ENCODE assay signal across 25 cellular contexts in the genomic region with DNA sequence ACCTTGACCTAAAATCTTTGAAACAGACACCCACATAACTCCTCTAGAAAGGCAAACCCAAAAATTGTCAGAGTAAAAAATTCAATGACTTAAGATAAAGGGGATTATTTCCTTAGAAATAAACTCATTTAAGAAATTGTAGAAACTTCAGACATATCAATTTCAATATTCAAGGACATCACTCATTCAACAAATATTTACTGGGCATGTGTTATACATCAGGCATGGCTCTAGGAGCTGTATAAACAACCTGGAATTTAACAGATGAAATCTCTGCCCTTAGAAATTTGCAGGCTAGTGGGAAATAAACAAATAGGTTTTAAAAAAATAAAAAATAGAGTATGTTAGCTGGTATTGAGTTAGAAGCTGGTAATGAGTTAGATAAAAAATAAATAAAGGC.
"Had no signal": no experiment of that assay in that cellular context is flagged by ENCODE, and none has a peak within 500 bp of the region (broad histone marks: within the 10 kb centered on the region; RNA-seq: fewer than 3 reads in every experiment).

No MANE protein-coding gene starts in this region.

- H3K4me3 ChIP-seq: esophagus squamous epithelium, mucosa of descending colon, neural progenitor cell, right lobe of liver, smooth muscle cell, testis, tibial artery had no signal

- H3K27me3 Mint-ChIP-seq: progenitor cell of endocrine pancreas had no signal

- H3K4me1 Mint-ChIP-seq: immature natural killer cell; mesothelial cell of epicardium; naive B cell; nephron; neural progenitor cell; stimulated activated memory B cell treated with anti-CD40 and anti-IgM and Interleukin-4, amounts not matched to agents 10 μg/mL and 1 μg/mL and 100 μg/mL, for 72 hours had no signal

- H3K4me1 ChIP-seq: esophagus squamous epithelium, parathyroid adenoma, right lobe of liver, testis, tibial artery had no signal

- H3K9ac ChIP-seq: neural progenitor cell, parathyroid adenoma had no signal

- DNase-seq: cortex of kidney; effector memory CD8-positive, alpha-beta T cell; erythroblast; esophagus squamous epithelium; foreskin melanocyte; hypothalamus; immature natural killer cell; mesenchymal stem cell; mucosa of descending colon; naive B cell; right lobe of liver; stimulated activated CD4-positive, alpha-beta T cell treated with anti-CD3 and anti-CD28 coated beads, Interleukin-2, amount 100 ng/mL, for 24 hours; stimulated activated CD4-positive, alpha-beta T cell treated with anti-CD3 and anti-CD28 coated beads, Interleukin-4, amount 100 ng/mL, for 24 hours; stimulated activated naive CD8-positive, alpha-beta T cell treated with anti-CD3 and anti-CD28 coated beads, Interleukin-15, Interleukin-2, amounts not matched to agents 100 U/mL and 50 U/mL, for 24 hours; substantia nigra; testis; tibial artery had no signal

- H3K9me3 ChIP-seq: esophagus squamous epithelium, mucosa of descending colon, right lobe of liver, testis, tibial artery had no signal

- H3K4me3 Mint-ChIP-seq: effector memory CD8-positive, alpha-beta T cell; immature natural killer cell; mesothelial cell of epicardium; naive B cell; nephron; neural progenitor cell; stimulated activated memory B cell treated with anti-CD40 and anti-IgM and Interleukin-4, amounts not matched to agents 10 μg/mL and 1 μg/mL and 100 μg/mL, for 72 hours; type B pancreatic cell had no signal

- H3K79me2 ChIP-seq: parathyroid adenoma had no signal

- H3K36me3 ChIP-seq: esophagus squamous epithelium, neural progenitor cell, right lobe of liver, tibial artery had no signal

- H3K4me2 ChIP-seq: neural progenitor cell, smooth muscle cell had no signal

- H3K27ac ChIP-seq: esophagus squamous epithelium, neural progenitor cell, parathyroid adenoma, right lobe of liver, testis, tibial artery had no signal

- H2AFZ ChIP-seq: neural progenitor cell, parathyroid adenoma had no signal

- ATAC-seq: effector memory CD8-positive, alpha-beta T cell; mucosa of descending colon; right lobe of liver; stimulated activated memory B cell treated with anti-CD40 and anti-IgM and Interleukin-4, amounts not matched to agents 10 μg/mL and 1 μg/mL and 100 μg/mL, for 72 hours; stimulated activated naive CD8-positive, alpha-beta T cell treated with anti-CD3 and anti-CD28 coated beads, Interleukin-15, Interleukin-2, amounts not matched to agents 100 U/mL and 50 U/mL, for 24 hours had no signal

- H3K9me3 Mint-ChIP-seq: effector memory CD8-positive, alpha-beta T cell; nephron; type B pancreatic cell had no signal

- H3K27ac Mint-ChIP-seq: effector memory CD8-positive, alpha-beta T cell; immature natural killer cell; mesothelial cell of epicardium; naive B cell; nephron; neural progenitor cell; progenitor cell of endocrine pancreas; stimulated activated memory B cell treated with anti-CD40 and anti-IgM and Interleukin-4, amounts not matched to agents 10 μg/mL and 1 μg/mL and 100 μg/mL, for 72 hours; type B pancreatic cell had no signal

- H3K27me3 ChIP-seq: neural progenitor cell, right lobe of liver, testis had no signal

- H3K36me3 Mint-ChIP-seq: immature natural killer cell; mesothelial cell of epicardium; naive B cell; neural progenitor cell; stimulated activated memory B cell treated with anti-CD40 and anti-IgM and Interleukin-4, amounts not matched to agents 10 μg/mL and 1 μg/mL and 100 μg/mL, for 72 hours; type B pancreatic cell had no signal
